Comparison of ENCODE assay signal across 8 cellular contexts in the genomic region with DNA sequence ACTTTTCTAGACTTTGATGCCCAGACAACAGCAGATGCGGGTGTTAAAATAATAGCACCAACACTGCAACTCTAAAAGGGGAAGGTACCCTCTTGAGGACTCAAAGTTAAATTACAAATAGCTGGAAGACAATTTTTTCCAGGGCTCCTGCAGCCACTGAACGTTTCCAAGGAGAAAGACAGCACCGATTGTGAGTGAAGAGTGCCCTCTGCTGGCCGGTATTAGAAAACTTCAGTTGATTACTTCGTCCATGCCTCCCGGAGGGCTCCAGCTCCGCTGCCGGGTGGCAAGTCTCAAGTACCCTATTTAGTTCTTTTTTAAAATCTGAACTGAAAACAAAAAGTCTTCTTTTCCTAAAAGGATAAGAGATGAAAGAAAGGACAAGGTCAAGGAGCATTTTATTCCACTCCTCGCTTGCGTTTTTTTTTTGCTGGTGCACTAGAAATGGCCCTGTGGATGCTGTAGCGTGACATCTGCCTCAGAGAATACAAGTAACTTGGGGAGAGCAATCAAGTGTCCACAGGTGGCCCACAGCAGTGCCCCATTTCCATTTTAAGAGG.
DNase-seq lines count a peak whose midpoint lies in the region; ATAC-seq and FAIRE-seq lines count a peak whose summit lies in the region.

No MANE protein-coding gene starts in this region.

- FAIRE-seq in urothelium cell line (lab: Jason Lieb, UNC) = no peak

- DNase-seq in GM03348 (ENCODE audit: low spot score) = peak; percentile 73
- peak; percentile 56 for DNase-seq in NAMALWA (ENCODE audit: low spot score)
- peak; percentile 29 for DNase-seq in SKM-1 (lab: John Stamatoyannopoulos, UW; ENCODE audit: unreplicated experiment)
- DNase-seq in activated naive CD4-positive, alpha-beta T cell treated with anti-CD3 and anti-CD28 coated beads, Interleukin-2, amount 50 U/mL, for 16 hours = peak; percentile 66
- DNase-seq in Right ventricle myocardium inferior (ENCODE audit: missing footprints) = no peak
- DNase-seq in posterior cingulate gyrus = peak; percentile 56 to 96 (median 87)
- peak; percentile 71 for DNase-seq in urothelium cell line (ENCODE audit: low spot score)

- ATAC-seq in Right ventricle myocardium inferior (peak; percentile 81), HG02588 (IDR thresholded peaks at IDR 0.05; ENCODE audit: unreplicated experiment) (no peak)

- intact Hi-C loops in Right ventricle myocardium inferior (cut with DNase I) (loop anchor here (1.0 to 5.0 kb wide), 4 partner anchors 67 to 287 kb away; partner anchors contain the start of gene ARHGEF3), posterior cingulate gyrus (cut with DNase I) (loop anchor here (1.0 to 5.0 kb wide), 3 partner anchors 132 to 287 kb away; partner anchors contain the start of gene ARHGEF3)
